2 cellular contexts compared by ENCODE assay signal in genomic region chr6:3758842-3759144, GRCh38.
TF ChIP-seq lines count a peak whose summit lies in the region.

No MANE protein-coding gene starts in this region.

TF ChIP-seq in IMR-90, 13 proteins besides CTCF, POLR2A, EP300 and RAD21:
- TF ChIP-seq USF2 (IDR thresholded peaks at IDR 0.05; ENCODE audit: low read depth, low read length) (no peak), MXI1 (IDR thresholded peaks at IDR 0.05; ENCODE audit: borderline replicate concordance, low read depth, low read length) (no peak), BHLHE40 (IDR thresholded peaks at IDR 0.05; ENCODE audit: low read depth, low read length) (no peak), RFX5 (IDR thresholded peaks at IDR 0.05; ENCODE audit: low read depth, low read length) (no peak), FOS (IDR thresholded peaks at IDR 0.05; ENCODE audit: low read depth, low read length) (no peak), CEBPB (IDR thresholded peaks at IDR 0.05; ENCODE audit: low read depth, low read length) (no peak), NFE2L2 (IDR thresholded peaks at IDR 0.05; ENCODE audit: low read depth, low read length) (no peak), CHD1 (IDR thresholded peaks at IDR 0.05; ENCODE audit: low read depth, low read length) (no peak), RCOR1 (IDR thresholded peaks at IDR 0.05; ENCODE audit: insufficient replicate concordance, low read length) (no peak), ELK1 (IDR thresholded peaks at IDR 0.05; ENCODE audit: borderline replicate concordance, low read depth, low read length) (no peak), SMC3 (IDR thresholded peaks at IDR 0.05; ENCODE audit: low read depth, low read length) (no peak), MAFK (IDR thresholded peaks at IDR 0.05; ENCODE audit: low read depth, low read length) (no peak), MAZ (IDR thresholded peaks at IDR 0.05; ENCODE audit: borderline replicate concordance, low read depth, low read length) (no peak)
TF ChIP-seq in IMR-90: peak in this region for 0.

TF ChIP-seq in K562, 482 proteins besides CTCF, POLR2A, EP300 and RAD21:
- no peak for TF ChIP-seq SIRT6 (IDR thresholded peaks at IDR 0.05; ENCODE audit: low read depth, low read length)
